Comparison of ENCODE assay signal across 8 cellular contexts in genomic region chr16:57694556-57695377, GRCh38. TPM values are rescaled to one million over a fixed set of nuclear protein-coding genes. Genes with fewer than 3 reads are reported as not detected.
DNase-seq lines count a peak whose midpoint lies in the region; ATAC-seq and TF ChIP-seq lines count a peak whose summit lies in the region.

Gene DRC7, plus strand, starts transcription at chr16:57694806. Its CDS starts 3,144 bp downstream, at chr16:57697950.

- no peaks in the 10 kb centered on the region for H4K20me1 ChIP-seq in H9 (ENCODE audit: control insufficient read depth, insufficient read depth, insufficient read length)

- H3K4me3 Mint-ChIP-seq in H9: peak within 1 kb of the TSS; percentile 50 to 57; a peak in 4 of 5 replicates

- no peak within 1 kb of the TSS for H3K4ac ChIP-seq in H9 (ENCODE audit: low read depth, low read length)

- H3K79me2 ChIP-seq in H9 (ENCODE audit: insufficient read depth, low read length): no peaks in the 10 kb centered on the region

- no peak within 1 kb of the TSS for H4K5ac ChIP-seq in H9 (ENCODE audit: insufficient read length, low read depth, low read length)

- H3T11ph ChIP-seq in H9 (ENCODE audit: low read length): no peak within 1 kb of the TSS

- no peak within 1 kb of the TSS for H3K27ac ChIP-seq in H9 (ENCODE audit: insufficient read length, low read depth, low read length)

- H2BK5ac ChIP-seq in H9 (ENCODE audit: insufficient read length, low read length): no peak within 1 kb of the TSS

- H3K79me1 ChIP-seq in H9 (ENCODE audit: insufficient read depth, low read depth, low read length, poor library complexity, severe bottlenecking): no peaks in the 10 kb centered on the region

- peaks cover 2 to 10% of the 10 kb centered on the region in 2 experiments for H3K4me1 Mint-ChIP-seq in H9

- no peak within 1 kb of the TSS for H3K23ac ChIP-seq in H9 (ENCODE audit: insufficient read length, low read depth, low read length)

- H3K27me3 Mint-ChIP-seq in H9 (ENCODE audit: low read depth): peaks cover 1% of the 10 kb centered on the region; the same call in 1 of the 2 replicates

- H3K9me3 Mint-ChIP-seq in H9: no peaks in the 10 kb centered on the region

- no peak within 1 kb of the TSS for H3K18ac ChIP-seq in H9 (ENCODE audit: insufficient read length, low read depth, low read length)

- H3K36me3 Mint-ChIP-seq in H9 (ENCODE audit: insufficient read depth in 1 of 3, low read depth in 3 of 3): no peaks in the 10 kb centered on the region

- H2BK15ac ChIP-seq in H9 (ENCODE audit: low read depth, low read length): no peak within 1 kb of the TSS

- no peak for TF ChIP-seq CTCF in H9 (conservative IDR thresholded peaks at IDR 0.05)

- DNase-seq in D341Med (ENCODE audit: low spot score): peak; percentile 76
- DNase-seq in H9: peak; percentile 78
- DNase-seq in NCI-H460 (ENCODE audit: extremely low read depth, low read depth): peak; percentile 26
- DNase-seq in activated T-cell treated with anti-CD3 and anti-CD28 coated beads, Interleukin-2, amount 50 U/mL, for 48 hours: peak; percentile 25 to 40
- peak; percentile 34 for DNase-seq in glomerular visceral epithelial cell (ENCODE audit: extremely low spot score)
- peak in 42 of 56 donors; percentile 7 to 76 (median 34) for DNase-seq in nucleus accumbens (lab: John Stamatoyannopoulos, UW)

- no peak within 1 kb of the TSS for H2AK5ac ChIP-seq in H9 (ENCODE audit: insufficient read length, low read length)

- H4K91ac ChIP-seq in H9 (ENCODE audit: insufficient read length, low read depth, low read length): no peak within 1 kb of the TSS

- no peak within 1 kb of the TSS for H2BK12ac ChIP-seq in H9 (ENCODE audit: insufficient read length, low read depth, low read length)

- ATAC-seq in HG02623 (IDR thresholded peaks at IDR 0.05; ENCODE audit: unreplicated experiment): no peak
- no peak for ATAC-seq in GM19455 (IDR thresholded peaks at IDR 0.05; ENCODE audit: unreplicated experiment)

- no peak within 1 kb of the TSS for H3K9ac ChIP-seq in H9 (ENCODE audit: extremely low read depth, insufficient read length, low read length)

- H3K23me2 ChIP-seq in H9 (ENCODE audit: insufficient read length, low read depth, low read length, poor library complexity, severe bottlenecking): no peaks in the 10 kb centered on the region

- no CpG with 5 or more reads among the region's 10 CpGs for WGBS in H9 (ENCODE audit: extremely low coverage, insufficient read length, low lambda C conversion rate)

- H3K4me1 ChIP-seq in H9 (ENCODE audit: insufficient read depth, low read length): no peaks in the 10 kb centered on the region

- no peak within 1 kb of the TSS for H2AFZ ChIP-seq in H9 (ENCODE audit: low read length)

- no peaks in the 10 kb centered on the region for H3K9me3 ChIP-seq in H9 (ENCODE audit: control insufficient read depth, low read depth, low read length)

- no peak within 1 kb of the TSS for H2BK120ac ChIP-seq in H9 (ENCODE audit: low read depth, low read length, poor library complexity, severe bottlenecking)

- no peak within 1 kb of the TSS; the same call in 1 of the 2 replicates for H3K14ac ChIP-seq in H9 (ENCODE audit: insufficient read depth, low read length)

- peak within 1 kb of the TSS in 1 of 3 experiments; percentile 95; a peak in 3 of 7 replicates for H3K27ac Mint-ChIP-seq in H9

- H3K4me2 ChIP-seq in H9 (ENCODE audit: insufficient read depth, insufficient read length, low read length): no peak within 1 kb of the TSS

- H3K56ac ChIP-seq in H9 (ENCODE audit: insufficient read length, low read depth, low read length): no peak within 1 kb of the TSS

- H4K8ac ChIP-seq in H9 (replicated peaks; ENCODE audit: insufficient read length, low read depth, low read length): no peak within 1 kb of the TSS

- no peak within 1 kb of the TSS for H2BK20ac ChIP-seq in H9 (ENCODE audit: low read depth, low read length, poor library complexity, severe bottlenecking)

- H3K27me3 ChIP-seq in H9 (ENCODE audit: insufficient read depth, low read length): no peaks in the 10 kb centered on the region

RNA-seq across cellular contexts. Expression of gene DRC7, which starts in this region (rescaled TPM):
- 0.72 TPM in 1 of 2 replicates, not detected in the other for total RNA-seq in H9 (2021)
- total RNA-seq in NCI-H460 (2014; rRNA removed; shearing (Covaris generic)): not detected in 2 replicates
- polyA plus RNA-seq in NCI-H460 (2014; cell fraction: nucleus; rRNA removed): not detected in 2 replicates

Comparison
In these comparisons a context has a peak if more than half of its experiments do, and no peak if none do; other contexts are left out.
1. Peak in DNase-seq in H9; RNA of the gene not detected or under 1 TPM.
2. Peak in DNase-seq in NCI-H460; RNA of the gene not detected or under 1 TPM.
3. DNase-seq: peak in every context shown above with its lines; median percentile 78 in H9; 76 in D341Med; 34 in glomerular visceral epithelial cell; 34 in nucleus accumbens; 32 in activated T-cell treated with anti-CD3 and anti-CD28 coated beads, Interleukin-2, amount 50 U/mL, for 48 hours; 26 in NCI-H460.